16 cellular contexts compared by ENCODE assay signal in the genomic region with DNA sequence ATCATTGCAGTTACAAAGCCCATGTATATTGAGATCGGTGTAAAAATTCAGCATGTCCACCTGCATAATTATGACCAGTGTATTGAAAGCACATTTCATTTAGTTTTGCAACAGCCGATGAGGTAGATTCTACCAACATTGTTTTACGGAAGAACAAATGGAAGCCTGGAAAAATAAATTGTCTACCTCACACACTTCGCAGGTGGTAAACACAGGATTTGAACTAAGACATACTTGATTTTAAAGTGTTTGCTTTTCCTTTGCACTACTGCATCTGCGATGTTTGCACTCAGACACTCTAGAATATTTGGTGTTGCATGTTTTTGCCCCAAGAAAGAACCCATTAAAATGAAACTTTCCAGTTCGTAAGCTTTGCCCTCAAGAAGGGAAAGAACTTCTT.
DNase-seq lines count a peak whose midpoint lies in the region; ATAC-seq and TF ChIP-seq lines count a peak whose summit lies in the region.
"Had no signal": no experiment of that assay in that cellular context is flagged by ENCODE, and none has a peak within 500 bp of the region (broad histone marks: within the 10 kb centered on the region; RNA-seq: fewer than 3 reads in every experiment).

No MANE protein-coding gene starts in this region.

- TF ChIP-seq CTCF in neutrophil (IDR thresholded peaks at IDR 0.05) = no peak

- H3K4me1 ChIP-seq in neutrophil (ENCODE audit: control insufficient read depth in 1 of 2, insufficient read depth in 1 of 2, low read depth in 1 of 2, low read length in 1 of 2) = peaks cover 51 to 69% of the 10 kb centered on the region in 2 experiments

- no peaks in the 10 kb centered on the region for H3K9me3 ChIP-seq in neutrophil
- H3K9me3 ChIP-seq: colonic mucosa, esophagus muscularis mucosa, SJCRH30 had no signal

- peak overlapping the region; percentile 67 for H3K27ac Mint-ChIP-seq in activated T-helper 2 cell treated with anti-CD3 and anti-CD28 coated beads, Interferon-gamma antibody, Interleukin-2, Interleukin-4, amounts not matched to agents 10 μg/mL and 5 μg/mL and 100 μg/mL, durations not matched to agents 14 hours and 24 hours and 36 hours
- H3K27ac Mint-ChIP-seq: activated CD8-positive, alpha-beta memory T cell treated with anti-CD3 and anti-CD28 coated beads, Interleukin-2, amount 10 ng/mL, durations not matched to agents 7 days and 5 days had no signal

- H3K36me3 ChIP-seq in neutrophil = no peaks in the 10 kb centered on the region
- H3K36me3 ChIP-seq: colonic mucosa, esophagus muscularis mucosa, SJCRH30 had no signal

- H3K4me3 ChIP-seq in neutrophil (ENCODE audit: low read depth in 1 of 2, low read length in 1 of 2) = no peak overlapping the region
- H3K4me3 ChIP-seq: colonic mucosa, esophagus muscularis mucosa, SJCRH30 had no signal

- ATAC-seq in SK-N-SH treated with all-trans-retinoic acid at 6 μM for 48 hours (no peak), GM21723 (IDR thresholded peaks at IDR 0.05; ENCODE audit: unreplicated experiment) (no peak)
- ATAC-seq: activated CD8-positive, alpha-beta memory T cell treated with anti-CD3 and anti-CD28 coated beads, Interleukin-2, amount 10 ng/mL, durations not matched to agents 7 days and 5 days; HCT116 had no signal

- no peaks in the 10 kb centered on the region for H3K27me3 Mint-ChIP-seq in activated T-helper 2 cell treated with anti-CD3 and anti-CD28 coated beads, Interferon-gamma antibody, Interleukin-2, Interleukin-4, amounts not matched to agents 10 μg/mL and 5 μg/mL and 100 μg/mL, durations not matched to agents 14 hours and 24 hours and 36 hours (ENCODE audit: low read depth)

- DNase-seq in DMS79 (lab: John Stamatoyannopoulos, UW) (peak; percentile 15), DMS79 treated with DMSO at 0.1 percent for 48 hours (lab: John Stamatoyannopoulos, UW) (no peak), DMS53 (lab: John Stamatoyannopoulos, UW) (peak; percentile 72), substantia nigra (lab: John Stamatoyannopoulos, UW) (no peak)
- DNase-seq in activated T-helper 2 cell treated with anti-CD3 and anti-CD28 coated beads, Interferon-gamma antibody, Interleukin-2, Interleukin-4, amounts not matched to agents 10 μg/mL and 5 μg/mL and 100 μg/mL, durations not matched to agents 14 hours and 24 hours and 36 hours (ENCODE audit: low spot score) = no peak
- DNase-seq: activated CD8-positive, alpha-beta memory T cell treated with anti-CD3 and anti-CD28 coated beads, Interleukin-2, amount 10 ng/mL, durations not matched to agents 7 days and 5 days; colonic mucosa; COR-L47; NCI-H2081 treated with DMSO at 0.1 percent for 48 hours; SJCRH30 had no signal

- no peaks in the 10 kb centered on the region for H3K36me3 Mint-ChIP-seq in activated T-helper 2 cell treated with anti-CD3 and anti-CD28 coated beads, Interferon-gamma antibody, Interleukin-2, Interleukin-4, amounts not matched to agents 10 μg/mL and 5 μg/mL and 100 μg/mL, durations not matched to agents 14 hours and 24 hours and 36 hours (ENCODE audit: low read depth)
- H3K36me3 Mint-ChIP-seq: activated CD8-positive, alpha-beta memory T cell treated with anti-CD3 and anti-CD28 coated beads, Interleukin-2, amount 10 ng/mL, durations not matched to agents 7 days and 5 days had no signal

- H3K27me3 ChIP-seq in neutrophil = no peaks in the 10 kb centered on the region
- H3K27me3 ChIP-seq: colonic mucosa, esophagus muscularis mucosa, SJCRH30 had no signal

- H3K4me1 Mint-ChIP-seq in activated T-helper 2 cell treated with anti-CD3 and anti-CD28 coated beads, Interferon-gamma antibody, Interleukin-2, Interleukin-4, amounts not matched to agents 10 μg/mL and 5 μg/mL and 100 μg/mL, durations not matched to agents 14 hours and 24 hours and 36 hours (ENCODE audit: low read depth) = peaks cover 27% of the 10 kb centered on the region

- intact Hi-C loops in activated T-helper 2 cell treated with anti-CD3 and anti-CD28 coated beads, Interferon-gamma antibody, Interleukin-2, Interleukin-4, amounts not matched to agents 10 μg/mL and 5 μg/mL and 100 μg/mL, durations not matched to agents 14 hours and 24 hours and 36 hours (cut with micrococcal nuclease) = no loop called here

- H3K27ac ChIP-seq in neutrophil (peak overlapping the region; percentile 81), substantia nigra (ENCODE audit: low read depth, low read length, poor library complexity, severe bottlenecking) (no peak overlapping the region)
- H3K27ac ChIP-seq: 22Rv1, colonic mucosa, SJCRH30 had no signal

- H3K4me3 Mint-ChIP-seq in activated T-helper 2 cell treated with anti-CD3 and anti-CD28 coated beads, Interferon-gamma antibody, Interleukin-2, Interleukin-4, amounts not matched to agents 10 μg/mL and 5 μg/mL and 100 μg/mL, durations not matched to agents 14 hours and 24 hours and 36 hours (ENCODE audit: low read depth) = peak overlapping the region; percentile 72

- H3K9me3 Mint-ChIP-seq in activated T-helper 2 cell treated with anti-CD3 and anti-CD28 coated beads, Interferon-gamma antibody, Interleukin-2, Interleukin-4, amounts not matched to agents 10 μg/mL and 5 μg/mL and 100 μg/mL, durations not matched to agents 14 hours and 24 hours and 36 hours = no peaks in the 10 kb centered on the region

TF ChIP-seq in SK-N-SH treated with all-trans-retinoic acid at 6 μM for 48 hours, 23 proteins besides CTCF, POLR2A, EP300 and RAD21 (continues in another document):
- no peak for TF ChIP-seq CSDC2 (CRISPR knock-in tag; IDR thresholded peaks at IDR 0.05)
- TF ChIP-seq ISL1 (CRISPR knock-in tag; IDR thresholded peaks at IDR 0.05) = no peak
- TF ChIP-seq ZNF8 (CRISPR knock-in tag; IDR thresholded peaks at IDR 0.05) = no peak
- no peak for TF ChIP-seq ZC3H10 (CRISPR knock-in tag; IDR thresholded peaks at IDR 0.05)
- TF ChIP-seq RARB (CRISPR knock-in tag; IDR thresholded peaks at IDR 0.05) = no peak
- no peak for TF ChIP-seq GLIS3 (CRISPR knock-in tag; IDR thresholded peaks at IDR 0.05)
- TF ChIP-seq, protein P1, sequence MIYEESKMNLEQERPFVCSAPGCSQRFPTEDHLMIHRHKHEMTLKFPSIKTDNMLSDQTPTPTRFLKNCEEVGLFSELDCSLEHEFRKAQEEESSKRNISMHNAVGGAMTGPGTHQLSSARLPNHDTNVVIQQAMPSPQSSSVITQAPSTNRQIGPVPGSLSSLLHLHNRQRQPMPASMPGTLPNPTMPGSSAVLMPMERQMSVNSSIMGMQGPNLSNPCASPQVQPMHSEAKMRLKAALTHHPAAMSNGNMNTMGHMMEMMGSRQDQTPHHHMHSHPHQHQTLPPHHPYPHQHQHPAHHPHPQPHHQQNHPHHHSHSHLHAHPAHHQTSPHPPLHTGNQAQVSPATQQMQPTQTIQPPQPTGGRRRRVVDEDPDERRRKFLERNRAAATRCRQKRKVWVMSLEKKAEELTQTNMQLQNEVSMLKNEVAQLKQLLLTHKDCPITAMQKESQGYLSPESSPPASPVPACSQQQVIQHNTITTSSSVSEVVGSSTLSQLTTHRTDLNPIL (CRISPR knock-in tag; IDR thresholded peaks at IDR 0.05; ENCODE audit: low read depth) = no peak
- TF ChIP-seq TCF4 (CRISPR knock-in tag; IDR thresholded peaks at IDR 0.05; ENCODE audit: borderline replicate concordance) = no peak
- no peak for TF ChIP-seq ESRRG (CRISPR knock-in tag; IDR thresholded peaks at IDR 0.05)
- no peak for TF ChIP-seq ZNF565 (CRISPR knock-in tag; conservative IDR thresholded peaks at IDR 0.05; ENCODE audit: low read depth)
- TF ChIP-seq, protein P2, sequence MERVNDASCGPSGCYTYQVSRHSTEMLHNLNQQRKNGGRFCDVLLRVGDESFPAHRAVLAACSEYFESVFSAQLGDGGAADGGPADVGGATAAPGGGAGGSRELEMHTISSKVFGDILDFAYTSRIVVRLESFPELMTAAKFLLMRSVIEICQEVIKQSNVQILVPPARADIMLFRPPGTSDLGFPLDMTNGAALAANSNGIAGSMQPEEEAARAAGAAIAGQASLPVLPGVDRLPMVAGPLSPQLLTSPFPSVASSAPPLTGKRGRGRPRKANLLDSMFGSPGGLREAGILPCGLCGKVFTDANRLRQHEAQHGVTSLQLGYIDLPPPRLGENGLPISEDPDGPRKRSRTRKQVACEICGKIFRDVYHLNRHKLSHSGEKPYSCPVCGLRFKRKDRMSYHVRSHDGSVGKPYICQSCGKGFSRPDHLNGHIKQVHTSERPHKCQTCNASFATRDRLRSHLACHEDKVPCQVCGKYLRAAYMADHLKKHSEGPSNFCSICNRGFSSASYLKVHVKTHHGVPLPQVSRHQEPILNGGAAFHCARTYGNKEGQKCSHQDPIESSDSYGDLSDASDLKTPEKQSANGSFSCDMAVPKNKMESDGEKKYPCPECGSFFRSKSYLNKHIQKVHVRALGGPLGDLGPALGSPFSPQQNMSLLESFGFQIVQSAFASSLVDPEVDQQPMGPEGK (CRISPR knock-in tag; IDR thresholded peaks at IDR 0.05; ENCODE audit: borderline replicate concordance) = no peak
- TF ChIP-seq, protein P3, sequence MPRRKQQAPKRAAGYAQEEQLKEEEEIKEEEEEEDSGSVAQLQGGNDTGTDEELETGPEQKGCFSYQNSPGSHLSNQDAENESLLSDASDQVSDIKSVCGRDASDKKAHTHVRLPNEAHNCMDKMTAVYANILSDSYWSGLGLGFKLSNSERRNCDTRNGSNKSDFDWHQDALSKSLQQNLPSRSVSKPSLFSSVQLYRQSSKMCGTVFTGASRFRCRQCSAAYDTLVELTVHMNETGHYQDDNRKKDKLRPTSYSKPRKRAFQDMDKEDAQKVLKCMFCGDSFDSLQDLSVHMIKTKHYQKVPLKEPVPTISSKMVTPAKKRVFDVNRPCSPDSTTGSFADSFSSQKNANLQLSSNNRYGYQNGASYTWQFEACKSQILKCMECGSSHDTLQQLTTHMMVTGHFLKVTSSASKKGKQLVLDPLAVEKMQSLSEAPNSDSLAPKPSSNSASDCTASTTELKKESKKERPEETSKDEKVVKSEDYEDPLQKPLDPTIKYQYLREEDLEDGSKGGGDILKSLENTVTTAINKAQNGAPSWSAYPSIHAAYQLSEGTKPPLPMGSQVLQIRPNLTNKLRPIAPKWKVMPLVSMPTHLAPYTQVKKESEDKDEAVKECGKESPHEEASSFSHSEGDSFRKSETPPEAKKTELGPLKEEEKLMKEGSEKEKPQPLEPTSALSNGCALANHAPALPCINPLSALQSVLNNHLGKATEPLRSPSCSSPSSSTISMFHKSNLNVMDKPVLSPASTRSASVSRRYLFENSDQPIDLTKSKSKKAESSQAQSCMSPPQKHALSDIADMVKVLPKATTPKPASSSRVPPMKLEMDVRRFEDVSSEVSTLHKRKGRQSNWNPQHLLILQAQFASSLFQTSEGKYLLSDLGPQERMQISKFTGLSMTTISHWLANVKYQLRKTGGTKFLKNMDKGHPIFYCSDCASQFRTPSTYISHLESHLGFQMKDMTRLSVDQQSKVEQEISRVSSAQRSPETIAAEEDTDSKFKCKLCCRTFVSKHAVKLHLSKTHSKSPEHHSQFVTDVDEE (CRISPR knock-in tag; IDR thresholded peaks at IDR 0.05) = no peak
- no peak for TF ChIP-seq ARNTL (CRISPR knock-in tag; IDR thresholded peaks at IDR 0.05; ENCODE audit: borderline replicate concordance, low read depth)
- TF ChIP-seq BACH2 (CRISPR knock-in tag; IDR thresholded peaks at IDR 0.05; ENCODE audit: borderline replicate concordance) = no peak

Comparison
In these comparisons a context has a peak if more than half of its experiments do, and no peak if none do; other contexts are left out.
1. DNase-seq: peak in DMS79 (single experiment) and DMS53 (single experiment); none in DMS79 treated with DMSO at 0.1 percent for 48 hours (single experiment), activated T-helper 2 cell treated with anti-CD3 and anti-CD28 coated beads, Interferon-gamma antibody, Interleukin-2, Interleukin-4, amounts not matched to agents 10 μg/mL and 5 μg/mL and 100 μg/mL, durations not matched to agents 14 hours and 24 hours and 36 hours (single experiment) and substantia nigra (0 of 49).